In genomic region chr9:100549048-100549447, GRCh38 we compare ENCODE assay signal across 20 cellular contexts.
"Had no signal": no experiment of that assay in that cellular context is flagged by ENCODE, and none has a peak within 500 bp of the region (broad histone marks: within the 10 kb centered on the region; RNA-seq: fewer than 3 reads in every experiment).

No MANE protein-coding gene starts in this region.

- H3K36me3 ChIP-seq: suprapubic skin had no signal

- ATAC-seq: activated T-helper 17 cell treated with anti-CD3 and anti-CD28 coated beads, Interleukin-2, amount 50 U/mL, for 72 hours; left ventricle myocardium superior; right cardiac atrium had no signal

- H3K4me1 Mint-ChIP-seq: activated T-helper 17 cell treated with anti-CD3 and anti-CD28 coated beads, Interleukin-2, amount 50 U/mL, for 72 hours; nephron progenitor cell had no signal

- H3K4me1 ChIP-seq: esophagus muscularis mucosa, suprapubic skin had no signal

- H3K27ac Mint-ChIP-seq: activated T-helper 17 cell treated with anti-CD3 and anti-CD28 coated beads, Interleukin-2, amount 50 U/mL, for 72 hours; nephron progenitor cell; progenitor cell of endocrine pancreas; stimulated activated naive CD8-positive, alpha-beta T cell treated with anti-CD3 and anti-CD28 coated beads, Interleukin-15, Interleukin-2, amounts not matched to agents 100 ng/mL and 50 ng/mL, for 24 hours had no signal

- H3K4me3 Mint-ChIP-seq: activated T-helper 17 cell treated with anti-CD3 and anti-CD28 coated beads, Interleukin-2, amount 50 U/mL, for 72 hours; nephron progenitor cell; stimulated activated naive CD8-positive, alpha-beta T cell treated with anti-CD3 and anti-CD28 coated beads, Interleukin-15, Interleukin-2, amounts not matched to agents 100 ng/mL and 50 ng/mL, for 24 hours had no signal

- H3K27ac ChIP-seq: esophagus muscularis mucosa, suprapubic skin, VCaP had no signal

- H3K27me3 Mint-ChIP-seq: activated T-helper 17 cell treated with anti-CD3 and anti-CD28 coated beads, Interleukin-2, amount 50 U/mL, for 72 hours; progenitor cell of endocrine pancreas; stimulated activated naive CD8-positive, alpha-beta T cell treated with anti-CD3 and anti-CD28 coated beads, Interleukin-15, Interleukin-2, amounts not matched to agents 100 ng/mL and 50 ng/mL, for 24 hours had no signal

- H3K9me3 ChIP-seq: esophagus muscularis mucosa, suprapubic skin had no signal

- DNase-seq: activated CD4-positive, alpha-beta T cell treated with anti-CD3 and anti-CD28 coated beads, Interleukin-2, amount 50 U/mL, for 48 hours; activated naive CD4-positive, alpha-beta T cell treated with Interleukin-2 at 50 U/mL for 16 hours; aorta; dorsolateral prefrontal cortex; glutamatergic neuron; hypothalamus; left ventricle myocardium superior; mesendoderm; nephron progenitor cell; right cardiac atrium; small intestine; stimulated activated CD4-positive, alpha-beta T cell treated with anti-CD3 and anti-CD28 coated beads, Interleukin-4, amount 100 ng/mL, for 4 hours; stimulated activated CD8-positive, alpha-beta memory T cell treated with anti-CD3 and anti-CD28 coated beads, Interleukin-4, amount 100 ng/mL, for 48 hours; trophoblast cell had no signal

- H3K4me3 ChIP-seq: dorsolateral prefrontal cortex, esophagus muscularis mucosa, suprapubic skin had no signal
